Comparison of ENCODE assay signal across 1 cellular context in genomic region chr7:66114743-66115727, GRCh38.
TF ChIP-seq lines count a peak whose summit lies in the region.

TSS of gene CRCP (plus strand) at chr7:66114847. CDS start at chr7:66114963, 116 bp downstream.

TF ChIP-seq in HepG2, 621 proteins besides CTCF, POLR2A, EP300 and RAD21 (continued from another document and continues in another):
- TF ChIP-seq CSRNP2 (CRISPR knock-in tag; conservative IDR thresholded peaks at IDR 0.05; ENCODE audit: low read depth) (no peak), ZNF567 (CRISPR knock-in tag; IDR thresholded peaks at IDR 0.05; ENCODE audit: borderline replicate concordance) (no peak), ZNF274 (CRISPR knock-in tag; IDR thresholded peaks at IDR 0.05) (0 out of 2 replicates have a peak, but pooled peaks have one; percentile 82), NCOA1 (CRISPR knock-in tag; IDR thresholded peaks at IDR 0.05) (peak; percentile 71; the same call in 1 of the 2 replicates), ZNF317 (CRISPR knock-in tag; IDR thresholded peaks at IDR 0.05) (peak; percentile 58), ZNF616 (CRISPR knock-in tag; IDR thresholded peaks at IDR 0.05; ENCODE audit: low read depth) (peak; percentile 91), RARG (CRISPR knock-in tag; IDR thresholded peaks at IDR 0.05; ENCODE audit: low read depth) (no peak), ZFP62 (CRISPR knock-in tag; IDR thresholded peaks at IDR 0.05) (no peak), MZF1 (CRISPR knock-in tag; IDR thresholded peaks at IDR 0.05; ENCODE audit: borderline replicate concordance) (no peak), RBAK (CRISPR knock-in tag; IDR thresholded peaks at IDR 0.05) (peak; percentile 59; the same call in 1 of the 2 replicates), ARNT2 (CRISPR knock-in tag; IDR thresholded peaks at IDR 0.05; ENCODE audit: low read depth) (peak; percentile 76), TEAD3 (CRISPR knock-in tag; optimal IDR thresholded peaks at IDR 0.05; ENCODE audit: borderline replicate concordance) (peak; percentile 36), SOX5 (CRISPR knock-in tag; IDR thresholded peaks at IDR 0.05; ENCODE audit: borderline replicate concordance) (0 out of 2 replicates have a peak, but pooled peaks have one; percentile 17), ARHGAP35 (CRISPR knock-in tag; IDR thresholded peaks at IDR 0.05; ENCODE audit: borderline replicate concordance) (peak; percentile 46; the same call in 1 of the 2 replicates), GZF1 (CRISPR knock-in tag; IDR thresholded peaks at IDR 0.05) (peak; percentile 71; the same call in 1 of the 2 replicates), SP5 (CRISPR knock-in tag; IDR thresholded peaks at IDR 0.05; ENCODE audit: borderline replicate concordance, low read depth) (peak; percentile 61; the same call in 1 of the 2 replicates), KLF6 (CRISPR knock-in tag; IDR thresholded peaks at IDR 0.05) (no peak), MED1 (CRISPR knock-in tag; IDR thresholded peaks at IDR 0.05) (peak; percentile 37), ZBTB43 (CRISPR knock-in tag; conservative IDR thresholded peaks at IDR 0.05) (peak; percentile 34; the same call in 1 of the 2 replicates), ETV5 (CRISPR knock-in tag; IDR thresholded peaks at IDR 0.05; ENCODE audit: borderline replicate concordance) (no peak), EZH2 (conservative IDR thresholded peaks at IDR 0.05; ENCODE audit: low read depth, low read length) (no peak), BRD4 (CRISPR knock-in tag; IDR thresholded peaks at IDR 0.05) (peak; percentile 84), ZNF562 (CRISPR knock-in tag; IDR thresholded peaks at IDR 0.05; ENCODE audit: borderline replicate concordance) (no peak), ZNF83 (CRISPR knock-in tag; IDR thresholded peaks at IDR 0.05; ENCODE audit: borderline replicate concordance) (no peak), ZNF563 (CRISPR knock-in tag; IDR thresholded peaks at IDR 0.05) (no peak; the same call in 1 of the 2 replicates), MLLT10 (CRISPR knock-in tag; IDR thresholded peaks at IDR 0.05) (no peak), HMGXB3 (CRISPR knock-in tag; IDR thresholded peaks at IDR 0.05; ENCODE audit: borderline replicate concordance) (peak; percentile 22; the same call in 1 of the 2 replicates), ZNF839 (CRISPR knock-in tag; IDR thresholded peaks at IDR 0.05; ENCODE audit: borderline replicate concordance) (no peak; the same call in 1 of the 2 replicates), GATAD1 (CRISPR knock-in tag; IDR thresholded peaks at IDR 0.05) (peak; percentile 88), POLR2AphosphoS5 (IDR thresholded peaks at IDR 0.05; ENCODE audit: low read depth, low read length) (peak; percentile 65), ZNF790 (CRISPR knock-in tag; IDR thresholded peaks at IDR 0.05; ENCODE audit: borderline replicate concordance) (no peak), KAT2B (IDR thresholded peaks at IDR 0.05; ENCODE audit: borderline replicate concordance, low read depth, low read length) (no peak), NR2C2 (CRISPR knock-in tag; IDR thresholded peaks at IDR 0.05; ENCODE audit: borderline replicate concordance) (peak; percentile 74), SMC3 (IDR thresholded peaks at IDR 0.05; ENCODE audit: low read length) (0 out of 2 replicates have a peak, but pooled peaks have one; percentile 16), ZNF614 (CRISPR knock-in tag; IDR thresholded peaks at IDR 0.05; ENCODE audit: borderline replicate concordance) (no peak; the same call in 1 of the 2 replicates), SAP130 (CRISPR knock-in tag; IDR thresholded peaks at IDR 0.05; ENCODE audit: low read depth) (peak; percentile 91), ZBTB1 (CRISPR knock-in tag; IDR thresholded peaks at IDR 0.05; ENCODE audit: borderline replicate concordance) (no peak), TFAP4 (IDR thresholded peaks at IDR 0.05; ENCODE audit: borderline replicate concordance, low read depth) (peak; percentile 35; the same call in 1 of the 2 replicates), ZBTB20 (CRISPR knock-in tag; IDR thresholded peaks at IDR 0.05; ENCODE audit: borderline replicate concordance, low read depth) (0 out of 2 replicates have a peak, but pooled peaks have one; percentile 34), FOXK2 (IDR thresholded peaks at IDR 0.05) (0 out of 2 replicates have a peak, but pooled peaks have one; percentile 36), YEATS4 (CRISPR knock-in tag; IDR thresholded peaks at IDR 0.05; ENCODE audit: borderline replicate concordance) (peak; percentile 93), ZSCAN30 (CRISPR knock-in tag; IDR thresholded peaks at IDR 0.05) (no peak), SOX13 (IDR thresholded peaks at IDR 0.05) (no peak), SOX13 (CRISPR knock-in tag; conservative IDR thresholded peaks at IDR 0.05 in 1 of 2, IDR thresholded peaks at IDR 0.05 in 1 of 2) (peak in 1 of 2 experiments; percentile 36; a peak in 1 of 4 replicates), HBP1 (CRISPR knock-in tag; IDR thresholded peaks at IDR 0.05; ENCODE audit: low read depth) (peak; percentile 52; the same call in 1 of the 2 replicates), MYNN (CRISPR knock-in tag; IDR thresholded peaks at IDR 0.05; ENCODE audit: low read depth) (no peak), NR1H2 (CRISPR knock-in tag; IDR thresholded peaks at IDR 0.05; ENCODE audit: borderline replicate concordance, low read depth) (no peak), ZBTB25 (CRISPR knock-in tag; IDR thresholded peaks at IDR 0.05) (peak; percentile 28; the same call in 1 of the 2 replicates)
- TF ChIP-seq, protein P1, sequence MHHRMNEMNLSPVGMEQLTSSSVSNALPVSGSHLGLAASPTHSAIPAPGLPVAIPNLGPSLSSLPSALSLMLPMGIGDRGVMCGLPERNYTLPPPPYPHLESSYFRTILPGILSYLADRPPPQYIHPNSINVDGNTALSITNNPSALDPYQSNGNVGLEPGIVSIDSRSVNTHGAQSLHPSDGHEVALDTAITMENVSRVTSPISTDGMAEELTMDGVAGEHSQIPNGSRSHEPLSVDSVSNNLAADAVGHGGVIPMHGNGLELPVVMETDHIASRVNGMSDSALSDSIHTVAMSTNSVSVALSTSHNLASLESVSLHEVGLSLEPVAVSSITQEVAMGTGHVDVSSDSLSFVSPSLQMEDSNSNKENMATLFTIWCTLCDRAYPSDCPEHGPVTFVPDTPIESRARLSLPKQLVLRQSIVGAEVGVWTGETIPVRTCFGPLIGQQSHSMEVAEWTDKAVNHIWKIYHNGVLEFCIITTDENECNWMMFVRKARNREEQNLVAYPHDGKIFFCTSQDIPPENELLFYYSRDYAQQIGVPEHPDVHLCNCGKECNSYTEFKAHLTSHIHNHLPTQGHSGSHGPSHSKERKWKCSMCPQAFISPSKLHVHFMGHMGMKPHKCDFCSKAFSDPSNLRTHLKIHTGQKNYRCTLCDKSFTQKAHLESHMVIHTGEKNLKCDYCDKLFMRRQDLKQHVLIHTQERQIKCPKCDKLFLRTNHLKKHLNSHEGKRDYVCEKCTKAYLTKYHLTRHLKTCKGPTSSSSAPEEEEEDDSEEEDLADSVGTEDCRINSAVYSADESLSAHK (CRISPR knock-in tag; IDR thresholded peaks at IDR 0.05; ENCODE audit: borderline replicate concordance), result no peak
- TF ChIP-seq, protein P2, sequence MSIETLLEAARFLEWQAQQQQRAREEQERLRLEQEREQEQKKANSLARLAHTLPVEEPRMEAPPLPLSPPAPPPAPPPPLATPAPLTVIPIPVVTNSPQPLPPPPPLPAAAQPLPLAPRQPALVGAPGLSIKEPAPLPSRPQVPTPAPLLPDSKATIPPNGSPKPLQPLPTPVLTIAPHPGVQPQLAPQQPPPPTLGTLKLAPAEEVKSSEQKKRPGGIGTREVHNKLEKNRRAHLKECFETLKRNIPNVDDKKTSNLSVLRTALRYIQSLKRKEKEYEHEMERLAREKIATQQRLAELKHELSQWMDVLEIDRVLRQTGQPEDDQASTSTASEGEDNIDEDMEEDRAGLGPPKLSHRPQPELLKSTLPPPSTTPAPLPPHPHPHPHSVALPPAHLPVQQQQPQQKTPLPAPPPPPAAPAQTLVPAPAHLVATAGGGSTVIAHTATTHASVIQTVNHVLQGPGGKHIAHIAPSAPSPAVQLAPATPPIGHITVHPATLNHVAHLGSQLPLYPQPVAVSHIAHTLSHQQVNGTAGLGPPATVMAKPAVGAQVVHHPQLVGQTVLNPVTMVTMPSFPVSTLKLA (IDR thresholded peaks at IDR 0.05), result peak; percentile 82
- TF ChIP-seq, protein P3, sequence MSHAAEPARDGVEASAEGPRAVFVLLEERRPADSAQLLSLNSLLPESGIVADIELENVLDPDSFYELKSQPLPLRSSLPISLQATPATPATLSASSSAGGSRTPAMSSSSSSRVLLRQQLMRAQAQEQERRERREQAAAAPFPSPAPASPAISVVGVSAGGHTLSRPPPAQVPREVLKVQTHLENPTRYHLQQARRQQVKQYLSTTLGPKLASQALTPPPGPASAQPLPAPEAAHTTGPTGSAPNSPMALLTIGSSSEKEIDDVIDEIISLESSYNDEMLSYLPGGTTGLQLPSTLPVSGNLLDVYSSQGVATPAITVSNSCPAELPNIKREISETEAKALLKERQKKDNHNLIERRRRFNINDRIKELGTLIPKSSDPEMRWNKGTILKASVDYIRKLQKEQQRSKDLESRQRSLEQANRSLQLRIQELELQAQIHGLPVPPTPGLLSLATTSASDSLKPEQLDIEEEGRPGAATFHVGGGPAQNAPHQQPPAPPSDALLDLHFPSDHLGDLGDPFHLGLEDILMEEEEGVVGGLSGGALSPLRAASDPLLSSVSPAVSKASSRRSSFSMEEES (CRISPR knock-in tag; IDR thresholded peaks at IDR 0.05), result peak; percentile 39; the same call in 1 of the 2 replicates
